Comparison of ENCODE assay signal across 10 cellular contexts in genomic region chr1:54476231-54477109, GRCh38.
DNase-seq lines count a peak whose midpoint lies in the region; ATAC-seq and TF ChIP-seq lines count a peak whose summit lies in the region.
"Had no signal": no experiment of that assay in that cellular context is flagged by ENCODE, and none has a peak within 500 bp of the region (broad histone marks: within the 10 kb centered on the region; RNA-seq: fewer than 3 reads in every experiment).

No MANE protein-coding gene starts in this region.

- peak overlapping the region; percentile 79 to 82 for H3K27ac ChIP-seq in uterus
- H3K27ac ChIP-seq: coronary artery had no signal

- peaks cover 65% of the 10 kb centered on the region for H3K4me1 Mint-ChIP-seq in activated naive CD4-positive, alpha-beta T cell treated with anti-CD3 and anti-CD28 coated beads, Interleukin-2, amount 50 U/mL, for 24 hours
- H3K4me1 Mint-ChIP-seq in T-helper 17 cell (peaks cover 51% of the 10 kb centered on the region), memory B cell (peaks cover 21% of the 10 kb centered on the region)

- no peaks in the 10 kb centered on the region for H3K27me3 Mint-ChIP-seq in activated naive CD4-positive, alpha-beta T cell treated with anti-CD3 and anti-CD28 coated beads, Interleukin-2, amount 50 U/mL, for 24 hours
- H3K27me3 Mint-ChIP-seq in T-helper 17 cell, result no peaks in the 10 kb centered on the region
- H3K27me3 Mint-ChIP-seq in memory B cell, result peaks cover 18% of the 10 kb centered on the region

- no peaks in the 10 kb centered on the region for H3K9me3 Mint-ChIP-seq in activated naive CD4-positive, alpha-beta T cell treated with anti-CD3 and anti-CD28 coated beads, Interleukin-2, amount 50 U/mL, for 24 hours
- no peaks in the 10 kb centered on the region for H3K9me3 Mint-ChIP-seq in memory B cell
- H3K9me3 Mint-ChIP-seq: activated T-cell treated with anti-CD3 and anti-CD28 coated beads, Interleukin-2, amount 50 U/mL, for 24 hours had no signal

- H3K36me3 ChIP-seq in uterus, result no peaks in the 10 kb centered on the region

- peak overlapping the region; percentile 54 for H3K4me3 Mint-ChIP-seq in activated naive CD4-positive, alpha-beta T cell treated with anti-CD3 and anti-CD28 coated beads, Interleukin-2, amount 50 U/mL, for 24 hours
- H3K4me3 Mint-ChIP-seq in T-helper 17 cell, result peak overlapping the region; percentile 89
- peak overlapping the region; percentile 25 for H3K4me3 Mint-ChIP-seq in memory B cell

- no peaks in the 10 kb centered on the region for H3K36me3 Mint-ChIP-seq in activated naive CD4-positive, alpha-beta T cell treated with anti-CD3 and anti-CD28 coated beads, Interleukin-2, amount 50 U/mL, for 24 hours
- H3K36me3 Mint-ChIP-seq in T-helper 17 cell (ENCODE audit: low read depth) (no peaks in the 10 kb centered on the region), memory B cell (no peaks in the 10 kb centered on the region)

- no peak overlapping the region for H3K4me3 ChIP-seq in uterus

- DNase-seq in activated naive CD4-positive, alpha-beta T cell treated with Interleukin-2 at 50 U/mL for 16 hours, result no peak
- DNase-seq in T-helper 17 cell (no peak), memory B cell (ENCODE audit: low spot score in 2 of 2) (no peak), uterus (peak in 1 of 2 donors; percentile 44), NCI-H2081 (lab: John Stamatoyannopoulos, UW) (no peak), HuH-7.5 (ENCODE audit: low spot score) (no peak), NCI-H187 treated with DMSO at 0.1 percent for 48 hours (lab: John Stamatoyannopoulos, UW) (no peak)

- intact Hi-C loops in uterus (cut with DNase I; ENCODE audit: low total_unique reads), result no loop called here

- TF ChIP-seq CTCF in uterus (IDR thresholded peaks at IDR 0.05), result no peak

- peak overlapping the region; percentile 56 for H3K27ac Mint-ChIP-seq in activated naive CD4-positive, alpha-beta T cell treated with anti-CD3 and anti-CD28 coated beads, Interleukin-2, amount 50 U/mL, for 24 hours
- H3K27ac Mint-ChIP-seq in T-helper 17 cell (peak overlapping the region; percentile 89), memory B cell (no peak overlapping the region)

- no peaks in the 10 kb centered on the region for H3K27me3 ChIP-seq in uterus

- H3K4me1 ChIP-seq in uterus, result peaks cover 0 to 16% of the 10 kb centered on the region in 2 donors

- ATAC-seq in T-helper 17 cell, result no peak
- ATAC-seq in memory B cell (ENCODE audit: low read depth), result no peak

- H3K9me3 ChIP-seq in T-helper 17 cell (ENCODE audit: control insufficient read depth, low read length, poor library complexity, severe bottlenecking) (no peaks in the 10 kb centered on the region), uterus (no peaks in the 10 kb centered on the region)

- TF ChIP-seq POLR2A in uterus (IDR thresholded peaks at IDR 0.05), result no peak

Comparison
In these comparisons a context has a peak if more than half of its experiments do, and no peak if none do; other contexts are left out.
1. H3K4me3 Mint-ChIP-seq: peak in every context shown above with its lines; median percentile 89 in T-helper 17 cell; 54 in activated naive CD4-positive, alpha-beta T cell treated with anti-CD3 and anti-CD28 coated beads, Interleukin-2, amount 50 U/mL, for 24 hours; 25 in memory B cell.